ENCODE assay signal across 8 cellular contexts in genomic region chr2:17719562-17720371, GRCh38. TPM values are rescaled to one million over a fixed set of nuclear protein-coding genes. Genes with fewer than 3 reads are reported as not detected.
DNase-seq lines count a peak whose midpoint lies in the region; TF ChIP-seq lines count a peak whose summit lies in the region.

No MANE protein-coding gene starts in this region.

- peaks cover 0 to 21% of the 10 kb centered on the region in 2 donors for H3K36me3 ChIP-seq in thyroid gland

- 80% methylated on average over 4 of the region's 4 CpGs for WGBS in thyroid gland, 2 donors
- 73 to 75% methylated on average over 4 of the region's 4 CpGs for WGBS in lower leg skin, 2 donors

- no peaks in the 10 kb centered on the region for H3K9me3 ChIP-seq in thyroid gland

- no peak overlapping the region for H3K4me3 Mint-ChIP-seq in HFFc6

- no peak for TF ChIP-seq POLR2A in thyroid gland (IDR thresholded peaks at IDR 0.05)
- no peak for TF ChIP-seq POLR2A in lower leg skin (IDR thresholded peaks at IDR 0.05)

- H3K4me1 Mint-ChIP-seq in HFFc6 (ENCODE audit: low read depth), result no peaks in the 10 kb centered on the region

- H3K9me3 Mint-ChIP-seq in HFFc6, result no peaks in the 10 kb centered on the region

- no peak overlapping the region for H3K27ac ChIP-seq in thyroid gland

- TF ChIP-seq CTCF in HFFc6 (IDR thresholded peaks at IDR 0.05), result peak; percentile 92
- peak; percentile 66 for TF ChIP-seq CTCF in foreskin fibroblast (IDR thresholded peaks at IDR 0.05; ENCODE audit: low read depth, low read length)
- TF ChIP-seq CTCF in thyroid gland (IDR thresholded peaks at IDR 0.05), result peak; percentile 38 to 81 (median 64)
- no peak for TF ChIP-seq CTCF in lower leg skin (IDR thresholded peaks at IDR 0.05)

- no peak overlapping the region for H3K4me3 ChIP-seq in foreskin fibroblast (ENCODE audit: low read depth in 1 of 2, low read length in 2 of 2)
- no peak overlapping the region for H3K4me3 ChIP-seq in thyroid gland (replicated peaks in 1 of 3)
- H3K4me3 ChIP-seq in lower leg skin (ENCODE audit: low read depth, poor library complexity, severe bottlenecking), result no peak overlapping the region

- H3K27me3 Mint-ChIP-seq in HFFc6 (ENCODE audit: insufficient read depth), result no peaks in the 10 kb centered on the region

- peaks cover under 1% of the 10 kb centered on the region; the same call in 1 of the 2 replicates for H3K36me3 Mint-ChIP-seq in HFFc6 (ENCODE audit: low read depth)

- H3K27me3 ChIP-seq in thyroid gland, result no peaks in the 10 kb centered on the region

- no peak overlapping the region for H3K27ac Mint-ChIP-seq in HFFc6

- intact Hi-C loops in thyroid gland (cut with DNase I) (no loop called here), lower leg skin (cut with DNase I; ENCODE audit: low total_unique reads) (no loop called here)

- H3K4me1 ChIP-seq in thyroid gland, result no peaks in the 10 kb centered on the region

- DNase-seq in SIG-M5 treated with dmso at 0.1 percent for 504 hours (lab: John Stamatoyannopoulos, UW; ENCODE audit: unreplicated experiment) (peak; percentile 27), SIG-M5 (lab: John Stamatoyannopoulos, UW) (no peak), HFFc6 (peak; percentile 4), RPMI8226 (peak; percentile 12), foreskin fibroblast (peak in 1 of 2 donors; percentile 41), thyroid gland (no peak), lower leg skin (ENCODE audit: low spot score in 2 of 2) (no peak), globus pallidus (ENCODE audit: low spot score) (no peak)

RNA-seq across cellular contexts. Expression of gene SMC6, which starts 33.8 kb away (rescaled TPM):
- 10 to 100 TPM; 13.4 to 17.6 (median 16.6) TPM for total RNA-seq in HFFc6 (2021; fragmentation: NEBNext Ultra II Directional; extraction: Animal tissue kit (Norgen Biotek cat#: 25700))
- total RNA-seq in thyroid gland (10 to 100 TPM; 15.4 to 30.0 (median 19.0) TPM), lower leg skin (10 to 100 TPM; 14.2 to 17.9 (median 15.4) TPM)

RNA-seq across cellular contexts. Expression of gene GEN1, which starts 34.2 kb away (rescaled TPM):
- total RNA-seq in HFFc6 (2021; fragmentation: NEBNext Ultra II Directional; extraction: Animal tissue kit (Norgen Biotek cat#: 25700)), result 10 to 100 TPM in 5 of 6 experiments, 1 to 10 TPM in 1; 9.8 to 16.5 (median 13.1) TPM
- total RNA-seq in thyroid gland, result 10 to 100 TPM in 2 of 4 donors, 1 to 10 TPM in 2; 4.4 to 15.9 (median 9.8) TPM
- 10 to 100 TPM in 1 of 4 donors, 1 to 10 TPM in 3; 4.9 to 10.6 (median 5.3) TPM for total RNA-seq in lower leg skin

Comparison
In these comparisons a context has a peak if more than half of its experiments do, and no peak if none do; other contexts are left out.
1. DNase-seq: peak in SIG-M5 treated with dmso at 0.1 percent for 504 hours (single experiment), HFFc6 (single experiment) and RPMI8226 (single experiment); none in SIG-M5 (single experiment), thyroid gland (0 of 2), lower leg skin (0 of 2) and globus pallidus (single experiment).
2. CTCF ChIP-seq: peak in HFFc6 (single experiment), foreskin fibroblast (single experiment) and thyroid gland (6 of 6); none in lower leg skin (0 of 3).